ENCODE assay signal across 17 cellular contexts in genomic region chr10:101749033-101749432, GRCh38. TPM values are rescaled to one million over a fixed set of nuclear protein-coding genes. Genes with fewer than 3 reads are reported as not detected.
DNase-seq lines count a peak whose midpoint lies in the region; TF ChIP-seq lines count a peak whose summit lies in the region.
"Had no signal": no experiment of that assay in that cellular context is flagged by ENCODE, and none has a peak within 500 bp of the region (broad histone marks: within the 10 kb centered on the region; RNA-seq: fewer than 3 reads in every experiment).

No MANE protein-coding gene starts in this region.

- H3K4me3 ChIP-seq in NB4 (ENCODE audit: low read depth, low read length) (no peak overlapping the region), brain microvascular endothelial cell (ENCODE audit: low read depth, low read length) (no peak overlapping the region), mesodermal cell (ENCODE audit: extremely low read depth, insufficient read depth, low read length, poor library complexity, severe bottlenecking) (no peak overlapping the region)
- H3K4me3 ChIP-seq: ascending aorta, gastroesophageal sphincter, GM12878 had no signal

- no peaks in the 10 kb centered on the region for H3K4me1 Mint-ChIP-seq in T-helper 2 cell treated with Interferon-gamma antibody and Interleukin-4, amounts not matched to agents 5 μg/mL and 100 μg/mL, for 36 hours (ENCODE audit: low read depth)
- H3K4me1 Mint-ChIP-seq: naive B cell had no signal

- H3K36me3 Mint-ChIP-seq in T-helper 2 cell treated with Interferon-gamma antibody and Interleukin-4, amounts not matched to agents 5 μg/mL and 100 μg/mL, for 36 hours (ENCODE audit: low read depth) = no peaks in the 10 kb centered on the region
- H3K36me3 Mint-ChIP-seq: naive B cell had no signal

- TF ChIP-seq CTCF in NB4 (IDR thresholded peaks at IDR 0.05; ENCODE audit: low read depth, low read length) = no peak
- TF ChIP-seq CTCF in brain microvascular endothelial cell (IDR thresholded peaks at IDR 0.05; ENCODE audit: low read depth, low read length, missing control alignments) = peak; percentile 47

- H3K27ac ChIP-seq in brain microvascular endothelial cell (no peak overlapping the region), mesodermal cell (ENCODE audit: low read depth, low read length, severe bottlenecking) (peak overlapping the region; percentile 26)
- H3K27ac ChIP-seq: ascending aorta, gastroesophageal sphincter had no signal

- H3K4me1 ChIP-seq in mesodermal cell (ENCODE audit: control insufficient read depth, insufficient read depth, low read length, poor library complexity, severe bottlenecking) = peaks cover 10% of the 10 kb centered on the region
- H3K4me1 ChIP-seq: ascending aorta, gastroesophageal sphincter had no signal

- H3K27ac Mint-ChIP-seq in T-helper 2 cell treated with Interferon-gamma antibody and Interleukin-4, amounts not matched to agents 5 μg/mL and 100 μg/mL, for 36 hours = no peak overlapping the region
- H3K27ac Mint-ChIP-seq: naive B cell had no signal

- no peaks in the 10 kb centered on the region for H3K9me3 Mint-ChIP-seq in T-helper 2 cell treated with Interferon-gamma antibody and Interleukin-4, amounts not matched to agents 5 μg/mL and 100 μg/mL, for 36 hours
- H3K9me3 Mint-ChIP-seq: naive B cell had no signal

- no peak overlapping the region for H3K4me3 Mint-ChIP-seq in T-helper 2 cell treated with Interferon-gamma antibody and Interleukin-4, amounts not matched to agents 5 μg/mL and 100 μg/mL, for 36 hours
- H3K4me3 Mint-ChIP-seq: naive B cell had no signal

- in situ Hi-C loops in G401 (cut with HindIII; ENCODE audit: low sequenced_read_pairs) (no loop called here), brain microvascular endothelial cell (cut with HindIII; ENCODE audit: low pct_ligation_motif_present, low sequenced_read_pairs) (no loop called here)

- peaks cover 24% of the 10 kb centered on the region for H3K27me3 Mint-ChIP-seq in T-helper 2 cell treated with Interferon-gamma antibody and Interleukin-4, amounts not matched to agents 5 μg/mL and 100 μg/mL, for 36 hours (ENCODE audit: low read depth)

- no peaks in the 10 kb centered on the region for H3K27me3 ChIP-seq in brain microvascular endothelial cell (replicated peaks)
- H3K27me3 ChIP-seq: ascending aorta had no signal

- DNase-seq in G401 (ENCODE audit: low spot score) (peak; percentile 45), NB4 (ENCODE audit: low read depth) (peak; percentile 22), brain microvascular endothelial cell (no peak), NCI-H1105 (lab: John Stamatoyannopoulos, UW) (no peak), NCI-H524 treated with DMSO at 0.1 percent for 48 hours (lab: John Stamatoyannopoulos, UW) (no peak), Kasumi-1 (lab: John Stamatoyannopoulos, UW) (no peak)
- no peak for DNase-seq in T-helper 2 cell treated with Interferon-gamma antibody and Interleukin-4, amounts not matched to agents 5 μg/mL and 100 μg/mL, for 36 hours (ENCODE audit: low spot score)
- DNase-seq: activated effector memory CD4-positive, alpha-beta T cell treated with Interleukin-2 at 50 U/mL for 16 hours; KBM-7; naive B cell; SHP77 treated with DMSO at 0.1 percent for 48 hours; stimulated activated CD4-positive, alpha-beta T cell treated with anti-CD3 and anti-CD28 coated beads, Interleukin-2, amount 100 ng/mL, for 48 hours had no signal

- WGBS in mesodermal cell (ENCODE audit: insufficient coverage in 2 of 2), 2 experiments = 33 to 35% methylated on average over 3 to 5 of the region's 5 CpGs

- TF ChIP-seq POLR2A in NB4 (IDR thresholded peaks at IDR 0.05; ENCODE audit: extremely low read depth, insufficient read length) = no peak

- no peaks in the 10 kb centered on the region for H3K36me3 ChIP-seq in brain microvascular endothelial cell (replicated peaks)
- no peaks in the 10 kb centered on the region for H3K36me3 ChIP-seq in mesodermal cell (ENCODE audit: control insufficient read depth, insufficient read depth, low read length)
- H3K36me3 ChIP-seq: ascending aorta, gastroesophageal sphincter had no signal

- no peaks in the 10 kb centered on the region for H3K9me3 ChIP-seq in mesodermal cell (ENCODE audit: control insufficient read depth, low read length)
- H3K9me3 ChIP-seq: ascending aorta, gastroesophageal sphincter had no signal

RNA-seq across cellular contexts. Expression of gene FGF8, which starts 26.9 kb away (rescaled TPM):
- 7.4 and 14.8 TPM in 2 replicates for total RNA-seq in G401 (2014; rRNA removed; shearing (Covaris generic))
- 0.88 TPM for polyA plus RNA-seq in mesodermal cell (2013, experiment 1 of 2)
- 0.56 TPM for polyA plus RNA-seq in mesodermal cell (2013, experiment 2 of 2)
- total RNA-seq: ascending aorta, gastroesophageal sphincter, GM12878 had no signal
- polyA plus RNA-seq: BJ had no signal

RNA-seq across cellular contexts. Expression of gene NPM3, which starts 34.2 kb away (rescaled TPM):
- total RNA-seq in G401 (2014; rRNA removed; shearing (Covaris generic)) = 235 and 256 TPM in 2 replicates
- 65.8 TPM for polyA plus RNA-seq in mesodermal cell (2013, experiment 1 of 2)
- 59.4 TPM for polyA plus RNA-seq in mesodermal cell (2013, experiment 2 of 2)

RNA-seq across cellular contexts. Expression of gene FBXW4, which starts 54.1 kb away (rescaled TPM):
- 32.1 and 48.9 TPM in 2 replicates for total RNA-seq in G401 (2014; rRNA removed; shearing (Covaris generic))
- polyA plus RNA-seq in mesodermal cell (2013, experiment 1 of 2) = 13.0 TPM
- 12.0 TPM for polyA plus RNA-seq in mesodermal cell (2013, experiment 2 of 2)

Comparison
In these comparisons a context has a peak if more than half of its experiments do, and no peak if none do; other contexts are left out.
1. DNase-seq: peak in G401 (single experiment) and NB4 (single experiment); none in brain microvascular endothelial cell (single experiment), NCI-H1105 (single experiment), T-helper 2 cell treated with Interferon-gamma antibody and Interleukin-4, amounts not matched to agents 5 μg/mL and 100 μg/mL, for 36 hours (single experiment), NCI-H524 treated with DMSO at 0.1 percent for 48 hours (single experiment) and Kasumi-1 (0 of 2).